ENCODE assay signal across 27 cellular contexts in genomic region chr4:8006471-8006870, GRCh38.
"Had no signal": no experiment of that assay in that cellular context is flagged by ENCODE, and none has a peak within 500 bp of the region (broad histone marks: within the 10 kb centered on the region; RNA-seq: fewer than 3 reads in every experiment).

No MANE protein-coding gene starts in this region.

- H3K9me3 Mint-ChIP-seq: activated naive CD4-positive, alpha-beta T cell treated with anti-CD3 and anti-CD28 coated beads, Interleukin-2, amount 50 U/mL, for 24 hours; activated naive CD8-positive, alpha-beta T cell treated with anti-CD3 and anti-CD28 coated beads, Interleukin-2, amount 50 U/mL, for 24 hours; activated T-cell treated with anti-CD3 and anti-CD28 coated beads, Interleukin-2, amount 50 U/mL, for 24 hours; activated T-helper 1 cell treated with anti-CD3 and anti-CD28 coated beads, Interleukin-12 subunit alpha, Interleukin-12 subunit beta, Interleukin-2, Interleukin-4 antibody, amounts not matched to agents 30 ng/mL and 10 ng/mL and 1 ng/mL, durations not matched to agents 14 hours and 24 hours and 36 hours; T-helper 1 cell treated with Interleukin-12 subunit alpha and Interleukin-12 subunit beta and Interleukin-4 antibody, amounts not matched to agents 30 μg/mL and 1 μg/mL, for 36 hours had no signal

- H3K4me3 ChIP-seq: ascending aorta, body of pancreas, MG63, Peyer's patch, SJSA1 had no signal

- H3K27me3 Mint-ChIP-seq: activated naive CD4-positive, alpha-beta T cell treated with anti-CD3 and anti-CD28 coated beads, Interleukin-2, amount 50 U/mL, for 24 hours; activated naive CD8-positive, alpha-beta T cell treated with anti-CD3 and anti-CD28 coated beads, Interleukin-2, amount 50 U/mL, for 24 hours; activated T-cell treated with anti-CD3 and anti-CD28 coated beads, Interleukin-2, amount 50 U/mL, for 24 hours had no signal

- H3K27ac ChIP-seq: ascending aorta, body of pancreas, Peyer's patch, RWPE1, SJSA1 had no signal

- H3K36me3 ChIP-seq: MG63, Peyer's patch, SJSA1 had no signal

- H3K27me3 ChIP-seq: ascending aorta, body of pancreas, MG63, Peyer's patch had no signal

- ATAC-seq: activated CD4-positive, CD25-positive, alpha-beta regulatory T cell treated with anti-CD3 and anti-CD28 coated beads, Interleukin-2, amount 50 U/mL, for 24 hours; activated CD8-positive, alpha-beta memory T cell treated with anti-CD3 and anti-CD28 coated beads, Interleukin-2, amount 10 ng/mL, durations not matched to agents 7 days and 5 days; activated CD8-positive, alpha-beta T cell treated with anti-CD3 and anti-CD28 coated beads, Interleukin-2, amount 10 ng/mL, durations not matched to agents 7 days and 5 days; activated naive CD8-positive, alpha-beta T cell treated with anti-CD3 and anti-CD28 coated beads, Interleukin-2, amount 50 U/mL, for 24 hours; body of pancreas; SK-N-SH treated with all-trans-retinoic acid at 6 μM for 48 hours had no signal

- H3K4me3 Mint-ChIP-seq: activated CD8-positive, alpha-beta memory T cell treated with anti-CD3 and anti-CD28 coated beads, Interleukin-2, amount 10 ng/mL, durations not matched to agents 7 days and 5 days; activated CD8-positive, alpha-beta T cell treated with anti-CD3 and anti-CD28 coated beads, Interleukin-2, amount 10 ng/mL, durations not matched to agents 7 days and 5 days; activated naive CD4-positive, alpha-beta T cell treated with anti-CD3 and anti-CD28 coated beads, Interleukin-2, amount 50 U/mL, for 24 hours; activated naive CD8-positive, alpha-beta T cell treated with anti-CD3 and anti-CD28 coated beads, Interleukin-2, amount 50 U/mL, for 24 hours; activated T-cell treated with anti-CD3 and anti-CD28 coated beads, Interleukin-2, amount 50 U/mL, for 24 hours; activated T-helper 1 cell treated with anti-CD3 and anti-CD28 coated beads, Interleukin-12 subunit alpha, Interleukin-12 subunit beta, Interleukin-2, Interleukin-4 antibody, amounts not matched to agents 30 ng/mL and 10 ng/mL and 1 ng/mL, durations not matched to agents 14 hours and 24 hours and 36 hours; T-helper 1 cell treated with Interleukin-12 subunit alpha and Interleukin-12 subunit beta and Interleukin-4 antibody, amounts not matched to agents 30 μg/mL and 1 μg/mL, for 36 hours had no signal

- H3K27ac Mint-ChIP-seq: activated CD8-positive, alpha-beta memory T cell treated with anti-CD3 and anti-CD28 coated beads, Interleukin-2, amount 10 ng/mL, durations not matched to agents 7 days and 5 days; activated CD8-positive, alpha-beta T cell treated with anti-CD3 and anti-CD28 coated beads, Interleukin-2, amount 10 ng/mL, durations not matched to agents 7 days and 5 days; activated naive CD4-positive, alpha-beta T cell treated with anti-CD3 and anti-CD28 coated beads, Interleukin-2, amount 50 U/mL, for 24 hours; activated naive CD8-positive, alpha-beta T cell treated with anti-CD3 and anti-CD28 coated beads, Interleukin-2, amount 50 U/mL, for 24 hours; activated T-cell treated with anti-CD3 and anti-CD28 coated beads, Interleukin-2, amount 50 U/mL, for 24 hours; activated T-helper 1 cell treated with anti-CD3 and anti-CD28 coated beads, Interleukin-12 subunit alpha, Interleukin-12 subunit beta, Interleukin-2, Interleukin-4 antibody, amounts not matched to agents 30 ng/mL and 10 ng/mL and 1 ng/mL, durations not matched to agents 14 hours and 24 hours and 36 hours; T-helper 1 cell treated with Interleukin-12 subunit alpha and Interleukin-12 subunit beta and Interleukin-4 antibody, amounts not matched to agents 30 μg/mL and 1 μg/mL, for 36 hours had no signal

- H3K4me1 Mint-ChIP-seq: activated CD8-positive, alpha-beta memory T cell treated with anti-CD3 and anti-CD28 coated beads, Interleukin-2, amount 10 ng/mL, durations not matched to agents 7 days and 5 days; activated naive CD4-positive, alpha-beta T cell treated with anti-CD3 and anti-CD28 coated beads, Interleukin-2, amount 50 U/mL, for 24 hours; activated naive CD8-positive, alpha-beta T cell treated with anti-CD3 and anti-CD28 coated beads, Interleukin-2, amount 50 U/mL, for 24 hours had no signal

- H3K4me1 ChIP-seq: ascending aorta, body of pancreas, SJSA1 had no signal

- H3K36me3 Mint-ChIP-seq: activated CD8-positive, alpha-beta memory T cell treated with anti-CD3 and anti-CD28 coated beads, Interleukin-2, amount 10 ng/mL, durations not matched to agents 7 days and 5 days; activated naive CD4-positive, alpha-beta T cell treated with anti-CD3 and anti-CD28 coated beads, Interleukin-2, amount 50 U/mL, for 24 hours had no signal

- H3K9me3 ChIP-seq: ascending aorta, body of pancreas, MG63, Peyer's patch, SJSA1 had no signal

- DNase-seq: activated CD4-positive, alpha-beta T cell treated with anti-CD3 and anti-CD28 coated beads for 4 hours; activated CD4-positive, alpha-beta T cell treated with anti-CD3 and anti-CD28 coated beads, Interleukin-2, amount 50 U/mL, for 4 hours; activated CD8-positive, alpha-beta memory T cell treated with anti-CD3 and anti-CD28 coated beads, Interleukin-2, amount 10 ng/mL, durations not matched to agents 7 days and 5 days; activated CD8-positive, alpha-beta T cell treated with anti-CD3 and anti-CD28 coated beads, Interleukin-2, amount 10 ng/mL, durations not matched to agents 7 days and 5 days; activated effector memory CD4-positive, alpha-beta T cell treated with Interleukin-2 at 50 U/mL for 16 hours; activated naive CD4-positive, alpha-beta T cell; activated naive CD8-positive, alpha-beta T cell treated with anti-CD3 and anti-CD28 coated beads, Interleukin-2, amount 50 U/mL, for 24 hours; activated T-cell treated with anti-CD3 and anti-CD28 coated beads, Interleukin-2, amount 50 U/mL, for 24 hours; amniotic stem cell; body of pancreas; MG63; MV-4-11; NCI-H1092 treated with DMSO at 0.1 percent for 48 hours; NCI-H1417 treated with DMSO at 0.1 percent for 48 hours; NCI-H1694; NCI-H2029 treated with DMSO at 0.1 percent for 48 hours; NCI-H446; Peyer's patch; SHP77 had no signal
